ENCODE assay signal across 8 cellular contexts in the genomic region with DNA sequence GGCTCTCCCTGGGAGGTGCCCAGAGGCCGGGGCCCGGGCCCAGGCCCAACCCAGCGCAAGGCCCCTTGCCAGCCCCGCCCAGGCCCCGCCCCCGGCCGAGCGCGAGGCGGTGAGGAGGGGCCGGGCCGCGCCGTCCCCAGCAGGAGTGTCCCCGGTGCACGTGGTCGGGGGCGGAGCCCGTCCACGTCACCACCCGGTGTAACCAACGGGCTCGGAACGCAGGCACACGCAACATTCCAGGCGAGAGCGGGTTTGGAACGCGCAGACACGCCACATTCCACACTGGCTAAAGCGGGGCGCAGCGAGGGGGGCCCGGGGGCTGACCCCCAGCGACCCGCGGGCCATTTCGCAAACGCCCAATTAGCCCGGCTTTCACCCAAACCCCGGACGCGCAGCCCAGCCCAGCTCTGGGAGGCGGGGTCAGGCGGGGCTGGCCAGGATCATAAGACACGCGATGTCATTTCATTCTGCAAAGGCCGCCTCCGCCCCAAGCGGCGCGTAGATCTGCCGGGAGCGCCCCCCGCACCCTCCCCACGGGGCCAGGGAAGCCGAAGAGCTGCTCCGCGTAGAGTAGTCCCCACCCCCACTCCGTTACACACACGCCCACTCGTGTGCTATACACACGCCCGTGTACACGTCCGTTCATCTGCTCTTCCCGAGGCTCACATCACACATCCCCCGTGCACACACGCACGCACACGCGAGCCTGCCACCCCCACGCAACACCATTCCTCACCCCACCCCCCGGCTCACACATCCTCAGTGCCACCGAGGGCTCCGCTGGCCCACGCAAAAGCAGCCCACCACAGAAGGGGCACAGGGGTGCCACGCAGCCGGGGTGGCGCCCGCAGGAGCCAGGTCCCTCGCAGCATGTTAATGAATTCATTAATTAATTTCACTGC. TPM values are rescaled to one million over a fixed set of nuclear protein-coding genes. Genes with fewer than 3 reads are reported as not detected.
DNase-seq lines count a peak whose midpoint lies in the region; ATAC-seq and TF ChIP-seq lines count a peak whose summit lies in the region.

No MANE protein-coding gene starts in this region.

- intact Hi-C loops in tibial artery (cut with DNase I; ENCODE audit: low total_unique reads), result no loop called here

- peaks cover 53% of the 10 kb centered on the region for H3K4me1 Mint-ChIP-seq in activated naive CD8-positive, alpha-beta T cell treated with anti-CD3 and anti-CD28 coated beads, Interleukin-2, amount 50 U/mL, for 24 hours

- no peaks in the 10 kb centered on the region for H3K9me3 Mint-ChIP-seq in activated naive CD8-positive, alpha-beta T cell treated with anti-CD3 and anti-CD28 coated beads, Interleukin-2, amount 50 U/mL, for 24 hours

- no peaks in the 10 kb centered on the region for H3K9me3 ChIP-seq in HEK293 (ENCODE audit: control insufficient read depth, insufficient read depth, low read depth, low read length)
- H3K9me3 ChIP-seq in SU-DHL-6 (ENCODE audit: insufficient read depth, low read length), result no peaks in the 10 kb centered on the region
- no peaks in the 10 kb centered on the region for H3K9me3 ChIP-seq in cardiac muscle cell (ENCODE audit: low read depth)
- H3K9me3 ChIP-seq in parathyroid adenoma (ENCODE audit: control insufficient read depth, low read length), result no peaks in the 10 kb centered on the region
- no peaks in the 10 kb centered on the region for H3K9me3 ChIP-seq in tibial artery

- H2AFZ ChIP-seq in SU-DHL-6 (ENCODE audit: low read depth, low read length, severe bottlenecking), result peak overlapping the region; percentile 78
- peak overlapping the region; percentile 86 for H2AFZ ChIP-seq in parathyroid adenoma

- peaks cover 4% of the 10 kb centered on the region; the same call in 1 of the 2 replicates for H3F3A ChIP-seq in SU-DHL-6 (ENCODE audit: insufficient read depth)

- H4K20me1 ChIP-seq in SU-DHL-6 (ENCODE audit: low read depth, low read length), result peaks cover 4% of the 10 kb centered on the region; the same call in 1 of the 2 replicates

- peak; percentile 63 for ATAC-seq in activated naive CD8-positive, alpha-beta T cell treated with anti-CD3 and anti-CD28 coated beads, Interleukin-2, amount 50 U/mL, for 24 hours

- peak overlapping the region; percentile 96 for H3K4me3 Mint-ChIP-seq in activated naive CD8-positive, alpha-beta T cell treated with anti-CD3 and anti-CD28 coated beads, Interleukin-2, amount 50 U/mL, for 24 hours

- H3K36me3 Mint-ChIP-seq in activated naive CD8-positive, alpha-beta T cell treated with anti-CD3 and anti-CD28 coated beads, Interleukin-2, amount 50 U/mL, for 24 hours (ENCODE audit: low read depth), result no peaks in the 10 kb centered on the region

- no peaks in the 10 kb centered on the region for H3K36me3 ChIP-seq in GM06990 (ENCODE audit: control insufficient read depth, insufficient read depth, low read length)
- H3K36me3 ChIP-seq in HEK293 (ENCODE audit: control insufficient read depth in 2 of 2, insufficient read depth in 1 of 2, low read length in 2 of 2), result no peaks in the 10 kb centered on the region
- H3K36me3 ChIP-seq in SU-DHL-6 (ENCODE audit: low read length), result no peaks in the 10 kb centered on the region
- H3K36me3 ChIP-seq in cardiac muscle cell, result no peaks in the 10 kb centered on the region
- no peaks in the 10 kb centered on the region for H3K36me3 ChIP-seq in parathyroid adenoma (ENCODE audit: control insufficient read depth, insufficient read depth, low read length)
- peaks cover 0 to 5% (median 0%) of the 10 kb centered on the region in 3 donors for H3K36me3 ChIP-seq in tibial artery

- peak overlapping the region; percentile 87 for H3K4me2 ChIP-seq in SU-DHL-6 (ENCODE audit: low read depth, low read length, poor library complexity, severe bottlenecking)
- peak overlapping the region; percentile 74 for H3K4me2 ChIP-seq in parathyroid adenoma (ENCODE audit: low read length)

- H3K9me2 ChIP-seq in SU-DHL-6 (replicated peaks; ENCODE audit: insufficient read depth, low read length), result no peaks in the 10 kb centered on the region

- H3K79me2 ChIP-seq in SU-DHL-6 (ENCODE audit: insufficient read depth, low read length) (no peaks in the 10 kb centered on the region), parathyroid adenoma (peaks cover 3% of the 10 kb centered on the region)

- H3K27ac Mint-ChIP-seq in activated naive CD8-positive, alpha-beta T cell treated with anti-CD3 and anti-CD28 coated beads, Interleukin-2, amount 50 U/mL, for 24 hours, result peak overlapping the region; percentile 97

- peak overlapping the region; percentile 98 for H3K4me3 ChIP-seq in GM06990 (replicated peaks; ENCODE audit: low read depth, low read length)
- peak overlapping the region; percentile 75 for H3K4me3 ChIP-seq in HEK293 (ENCODE audit: low read depth, low read length)
- peak overlapping the region; percentile 79 for H3K4me3 ChIP-seq in SU-DHL-6 (ENCODE audit: insufficient read depth, low read length, poor library complexity, severe bottlenecking)
- peak overlapping the region; percentile 83 for H3K4me3 ChIP-seq in cardiac muscle cell
- H3K4me3 ChIP-seq in parathyroid adenoma (ENCODE audit: low read depth, low read length), result peak overlapping the region; percentile 94
- peak overlapping the region; percentile 65 to 88 for H3K4me3 ChIP-seq in tibial artery

- H3K27me3 ChIP-seq in GM06990 (replicated peaks; ENCODE audit: control insufficient read depth, insufficient read depth, low read length) (no peaks in the 10 kb centered on the region), SU-DHL-6 (ENCODE audit: low read length) (no peaks in the 10 kb centered on the region), cardiac muscle cell (no peaks in the 10 kb centered on the region), parathyroid adenoma (ENCODE audit: control insufficient read depth, insufficient read depth, low read length) (no peaks in the 10 kb centered on the region), tibial artery (no peaks in the 10 kb centered on the region)

- H3K4me1 ChIP-seq in HEK293 (ENCODE audit: control insufficient read depth, insufficient read depth, low read length) (peaks cover 34% of the 10 kb centered on the region), cardiac muscle cell (ENCODE audit: low read depth) (peaks cover 39% of the 10 kb centered on the region), parathyroid adenoma (peaks cover 32% of the 10 kb centered on the region), tibial artery (peaks cover 12 to 73% (median 59%) of the 10 kb centered on the region in 4 donors)

- TF ChIP-seq CTCF in GM06990 (IDR thresholded peaks at IDR 0.05; ENCODE audit: insufficient read depth, low read length, poor library complexity, severe bottlenecking) (no peak), HEK293 (tag by site-specific recombination; IDR thresholded peaks at IDR 0.05) (peak; percentile 57; the same call in 1 of the 2 replicates), SU-DHL-6 (IDR thresholded peaks at IDR 0.05; ENCODE audit: insufficient read depth, low read length, poor library complexity, severe bottlenecking) (no peak), cardiac muscle cell (IDR thresholded peaks at IDR 0.05; ENCODE audit: low read depth, low read length) (no peak), parathyroid adenoma (IDR thresholded peaks at IDR 0.05) (no peak), tibial artery (IDR thresholded peaks at IDR 0.05) (no peak)

- H3K9ac ChIP-seq in SU-DHL-6 (ENCODE audit: low read length), result peak overlapping the region; percentile 75
- H3K9ac ChIP-seq in parathyroid adenoma, result peak overlapping the region; percentile 97

- H3K27ac ChIP-seq in HEK293 (ENCODE audit: extremely low read depth, low read depth, low read length) (peak overlapping the region; percentile 92), SU-DHL-6 (ENCODE audit: low read depth, low read length) (peak overlapping the region; percentile 72), cardiac muscle cell (peak overlapping the region; percentile 98), parathyroid adenoma (peak overlapping the region; percentile 96), tibial artery (peak overlapping the region; percentile 91 to 100)

- CTCF ChIA-PET in HEK293 (lab: Yijun Ruan, JAX), result interaction anchor here (0.6 to 11.4 kb wide), 4 partner anchors 11 to 17 kb away, joined by 3 to 116 read pairs (median 5); no protein-coding TSS in a partner anchor

- POLR2A ChIA-PET in HEK293 (lab: Yijun Ruan, JAX), result interaction anchor here (1.0 to 3.6 kb wide), 7 partner anchors 11 to 96 kb away, joined by 4 to 25 read pairs (median 7); partner anchors contain the start of genes SMG6, SRR and TSR1

- H3K27me3 Mint-ChIP-seq in activated naive CD8-positive, alpha-beta T cell treated with anti-CD3 and anti-CD28 coated beads, Interleukin-2, amount 50 U/mL, for 24 hours, result no peaks in the 10 kb centered on the region

- DNase-seq in GM06990 (ENCODE audit: extremely low read depth, insufficient read length) (peak; percentile 97), NAMALWA (ENCODE audit: low spot score) (peak; percentile 91), cardiac muscle cell (ENCODE audit: low read depth in 1 of 2, low spot score in 1 of 2) (peak; percentile 97 to 98), tibial artery (peak; percentile 95 to 98)
- DNase-seq in activated naive CD8-positive, alpha-beta T cell treated with anti-CD3 and anti-CD28 coated beads, Interleukin-2, amount 50 U/mL, for 24 hours, result peak; percentile 96

TF ChIP-seq in HEK293, 187 proteins besides CTCF, POLR2A, EP300 and RAD21 (continues in another document):
- TF ChIP-seq GLIS1 (tag by site-specific recombination; IDR thresholded peaks at IDR 0.05), result peak; percentile 88
- TF ChIP-seq ZNF488 (tag by site-specific recombination; IDR thresholded peaks at IDR 0.05), result 0 out of 2 replicates have a peak, but pooled peaks have one; percentile 18
- TF ChIP-seq ZNF140 (tag by site-specific recombination; IDR thresholded peaks at IDR 0.05), result no peak
- TF ChIP-seq ZNF843 (tag by site-specific recombination; IDR thresholded peaks at IDR 0.05), result peak; percentile 61; the same call in 1 of the 2 replicates
- TF ChIP-seq SP7 (tag by site-specific recombination; IDR thresholded peaks at IDR 0.05), result peak; percentile 86
- no peak; the same call in 1 of the 2 replicates for TF ChIP-seq ZNF623 (tag by site-specific recombination; IDR thresholded peaks at IDR 0.05)
- TF ChIP-seq SETDB1 (IDR thresholded peaks at IDR 0.05; ENCODE audit: insufficient read length, low read length), result no peak
- peak; percentile 84 for TF ChIP-seq ZNF629 (tag by site-specific recombination; IDR thresholded peaks at IDR 0.05)
- TF ChIP-seq OVOL3 (tag by site-specific recombination; IDR thresholded peaks at IDR 0.05), result peak; percentile 83
- no peak for TF ChIP-seq TRIM28 (IDR thresholded peaks at IDR 0.05; ENCODE audit: borderline replicate concordance, low read length)
- no peak; the same call in 1 of the 2 replicates for TF ChIP-seq ZFP69B (tag by site-specific recombination; IDR thresholded peaks at IDR 0.05)

RNA-seq across cellular contexts. Expression of gene MNT, which starts 1.0 kb away (rescaled TPM):
- total RNA-seq in cardiac muscle cell, result 15.8 and 17.4 TPM in 2 replicates
- polyA plus RNA-seq in cardiac muscle cell, result 7.1 and 7.3 TPM in 2 replicates

Comparison
In these comparisons a context has a peak if more than half of its experiments do, and no peak if none do; other contexts are left out.
1. Peak in every context shown above with its lines: DNase-seq, ATAC-seq, H3K4me3 ChIP-seq and H3K27ac ChIP-seq.